Comparison of ENCODE assay signal across 19 cellular contexts in the genomic region with DNA sequence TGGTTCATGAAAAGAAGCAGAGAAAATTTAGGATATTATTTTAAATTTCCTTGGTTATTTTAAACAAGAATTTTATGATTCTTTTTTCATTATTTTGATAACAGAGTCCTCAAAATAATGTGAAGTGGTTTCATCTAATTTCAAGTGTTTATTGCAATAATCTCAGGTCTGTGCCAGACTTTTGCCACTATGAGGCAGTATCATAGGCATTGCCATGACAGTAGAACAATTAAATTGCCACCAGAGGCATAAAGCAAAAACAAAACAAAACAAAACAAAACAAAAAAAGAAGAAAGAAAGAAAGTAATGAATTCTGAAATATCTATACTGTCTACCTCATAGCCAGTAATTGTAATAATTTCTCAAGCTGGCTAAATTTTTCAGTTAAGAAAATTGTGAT.
DNase-seq lines count a peak whose midpoint lies in the region; ATAC-seq, FAIRE-seq and TF ChIP-seq lines count a peak whose summit lies in the region.
"Had no signal": no experiment of that assay in that cellular context is flagged by ENCODE, and none has a peak within 500 bp of the region (broad histone marks: within the 10 kb centered on the region; RNA-seq: fewer than 3 reads in every experiment).

No MANE protein-coding gene starts in this region.

- no peaks in the 10 kb centered on the region for H3K4me1 ChIP-seq in kidney (ENCODE audit: control insufficient read depth in 1 of 2, insufficient read depth in 1 of 2, low read depth in 1 of 2, low read length in 2 of 2)
- H3K4me1 ChIP-seq: BLaER1 had no signal

- no peak overlapping the region for H3K4me3 ChIP-seq in kidney (ENCODE audit: low read length in 2 of 2)
- H3K4me3 ChIP-seq: BLaER1, K562 had no signal

- intact Hi-C loops in kidney (cut with DNase I): no loop called here

- no peak for TF ChIP-seq CTCF in kidney (IDR thresholded peaks at IDR 0.05; ENCODE audit: borderline replicate concordance, extremely low read depth, insufficient read depth)

- H3K27ac ChIP-seq in kidney (ENCODE audit: low read depth in 2 of 2, low read length in 2 of 2) (no peak overlapping the region), caudate nucleus (ENCODE audit: low read depth, low read length) (no peak overlapping the region)
- H3K27ac ChIP-seq: BLaER1, RWPE1 had no signal

- no peak overlapping the region for H3K9ac ChIP-seq in kidney (ENCODE audit: low read length in 2 of 2)
- H3K9ac ChIP-seq: BLaER1 had no signal

- no peaks in the 10 kb centered on the region for H3K36me3 ChIP-seq in kidney (ENCODE audit: control insufficient read depth in 1 of 2, insufficient read depth in 2 of 2, low read length in 2 of 2)
- H3K36me3 ChIP-seq: BLaER1 had no signal

- peak; percentile 27; the same call in 1 of the 2 replicates for TF ChIP-seq RAD21 in Ishikawa (IDR thresholded peaks at IDR 0.05; ENCODE audit: low read depth)

- ATAC-seq in GM21381 (IDR thresholded peaks at IDR 0.05; ENCODE audit: unreplicated experiment): no peak
- ATAC-seq: K562 had no signal

- no peak for TF ChIP-seq EP300 in Ishikawa (IDR thresholded peaks at IDR 0.05; ENCODE audit: borderline replicate concordance)

- DNase-seq in NCI-H1105 treated with DMSO at 0.1 percent for 48 hours (lab: John Stamatoyannopoulos, UW) (peak; percentile 14), NCI-H1105 (lab: John Stamatoyannopoulos, UW) (no peak), OCI-M1 (lab: John Stamatoyannopoulos, UW) (peak; percentile 23), kidney (no peak), caudate nucleus (lab: John Stamatoyannopoulos, UW) (no peak)
- no peak for DNase-seq in stimulated activated CD4-positive, alpha-beta T cell treated with anti-CD3 and anti-CD28 coated beads, Interleukin-1b, Interleukin-23, amount 100 ng/mL, for 48 hours
- DNase-seq: CD8-positive, alpha-beta memory T cell; DND-41; GDM1; HCEC 1CT; NCI-H1930; NCI-H510A; T-helper 9 cell had no signal

- H3K9me3 ChIP-seq in kidney (ENCODE audit: control insufficient read depth in 1 of 2, low read length in 2 of 2): peaks cover 0 to 2% of the 10 kb centered on the region in 2 donors
- H3K9me3 ChIP-seq: BLaER1 had no signal

- peak; percentile 61 for FAIRE-seq in kidney (lab: Jason Lieb, UNC)
- FAIRE-seq: D721Med, K562 had no signal

TF ChIP-seq in Ishikawa, 13 proteins besides CTCF, POLR2A, EP300 and RAD21:
- TF ChIP-seq FOXM1 (IDR thresholded peaks at IDR 0.05; ENCODE audit: borderline replicate concordance, low read depth): no peak
- TF ChIP-seq, protein P1, sequence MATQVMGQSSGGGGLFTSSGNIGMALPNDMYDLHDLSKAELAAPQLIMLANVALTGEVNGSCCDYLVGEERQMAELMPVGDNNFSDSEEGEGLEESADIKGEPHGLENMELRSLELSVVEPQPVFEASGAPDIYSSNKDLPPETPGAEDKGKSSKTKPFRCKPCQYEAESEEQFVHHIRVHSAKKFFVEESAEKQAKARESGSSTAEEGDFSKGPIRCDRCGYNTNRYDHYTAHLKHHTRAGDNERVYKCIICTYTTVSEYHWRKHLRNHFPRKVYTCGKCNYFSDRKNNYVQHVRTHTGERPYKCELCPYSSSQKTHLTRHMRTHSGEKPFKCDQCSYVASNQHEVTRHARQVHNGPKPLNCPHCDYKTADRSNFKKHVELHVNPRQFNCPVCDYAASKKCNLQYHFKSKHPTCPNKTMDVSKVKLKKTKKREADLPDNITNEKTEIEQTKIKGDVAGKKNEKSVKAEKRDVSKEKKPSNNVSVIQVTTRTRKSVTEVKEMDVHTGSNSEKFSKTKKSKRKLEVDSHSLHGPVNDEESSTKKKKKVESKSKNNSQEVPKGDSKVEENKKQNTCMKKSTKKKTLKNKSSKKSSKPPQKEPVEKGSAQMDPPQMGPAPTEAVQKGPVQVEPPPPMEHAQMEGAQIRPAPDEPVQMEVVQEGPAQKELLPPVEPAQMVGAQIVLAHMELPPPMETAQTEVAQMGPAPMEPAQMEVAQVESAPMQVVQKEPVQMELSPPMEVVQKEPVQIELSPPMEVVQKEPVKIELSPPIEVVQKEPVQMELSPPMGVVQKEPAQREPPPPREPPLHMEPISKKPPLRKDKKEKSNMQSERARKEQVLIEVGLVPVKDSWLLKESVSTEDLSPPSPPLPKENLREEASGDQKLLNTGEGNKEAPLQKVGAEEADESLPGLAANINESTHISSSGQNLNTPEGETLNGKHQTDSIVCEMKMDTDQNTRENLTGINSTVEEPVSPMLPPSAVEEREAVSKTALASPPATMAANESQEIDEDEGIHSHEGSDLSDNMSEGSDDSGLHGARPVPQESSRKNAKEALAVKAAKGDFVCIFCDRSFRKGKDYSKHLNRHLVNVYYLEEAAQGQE (IDR thresholded peaks at IDR 0.05; ENCODE audit: low read depth): no peak
- TF ChIP-seq NFIC (IDR thresholded peaks at IDR 0.05): no peak
- TF ChIP-seq TAF1 (IDR thresholded peaks at IDR 0.05; ENCODE audit: low read depth): no peak
- TF ChIP-seq ZBTB7A (IDR thresholded peaks at IDR 0.05; ENCODE audit: low read depth): no peak
- no peak for TF ChIP-seq TEAD4 (IDR thresholded peaks at IDR 0.05)
- TF ChIP-seq, protein P2, sequence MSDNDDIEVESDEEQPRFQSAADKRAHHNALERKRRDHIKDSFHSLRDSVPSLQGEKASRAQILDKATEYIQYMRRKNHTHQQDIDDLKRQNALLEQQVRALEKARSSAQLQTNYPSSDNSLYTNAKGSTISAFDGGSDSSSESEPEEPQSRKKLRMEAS (IDR thresholded peaks at IDR 0.05): no peak
- no peak for TF ChIP-seq TCF12 (IDR thresholded peaks at IDR 0.05; ENCODE audit: low read depth)
- TF ChIP-seq EGR1 (IDR thresholded peaks at IDR 0.05): no peak
- TF ChIP-seq, protein P3, sequence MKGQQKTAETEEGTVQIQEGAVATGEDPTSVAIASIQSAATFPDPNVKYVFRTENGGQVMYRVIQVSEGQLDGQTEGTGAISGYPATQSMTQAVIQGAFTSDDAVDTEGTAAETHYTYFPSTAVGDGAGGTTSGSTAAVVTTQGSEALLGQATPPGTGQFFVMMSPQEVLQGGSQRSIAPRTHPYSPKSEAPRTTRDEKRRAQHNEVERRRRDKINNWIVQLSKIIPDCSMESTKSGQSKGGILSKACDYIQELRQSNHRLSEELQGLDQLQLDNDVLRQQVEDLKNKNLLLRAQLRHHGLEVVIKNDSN (IDR thresholded peaks at IDR 0.05): no peak
- TF ChIP-seq CEBPB (IDR thresholded peaks at IDR 0.05): no peak
- TF ChIP-seq CREB1 (IDR thresholded peaks at IDR 0.05; ENCODE audit: low read depth): no peak
- TF ChIP-seq YY1 (IDR thresholded peaks at IDR 0.05; ENCODE audit: low read depth): no peak

Comparison
In these comparisons a context has a peak if more than half of its experiments do, and no peak if none do; other contexts are left out.
1. DNase-seq: peak in NCI-H1105 treated with DMSO at 0.1 percent for 48 hours (single experiment) and OCI-M1 (single experiment); none in NCI-H1105 (single experiment), kidney (single experiment), stimulated activated CD4-positive, alpha-beta T cell treated with anti-CD3 and anti-CD28 coated beads, Interleukin-1b, Interleukin-23, amount 100 ng/mL, for 48 hours (single experiment) and caudate nucleus (0 of 61).